Comparison of ENCODE assay signal across 8 cellular contexts in the genomic region with DNA sequence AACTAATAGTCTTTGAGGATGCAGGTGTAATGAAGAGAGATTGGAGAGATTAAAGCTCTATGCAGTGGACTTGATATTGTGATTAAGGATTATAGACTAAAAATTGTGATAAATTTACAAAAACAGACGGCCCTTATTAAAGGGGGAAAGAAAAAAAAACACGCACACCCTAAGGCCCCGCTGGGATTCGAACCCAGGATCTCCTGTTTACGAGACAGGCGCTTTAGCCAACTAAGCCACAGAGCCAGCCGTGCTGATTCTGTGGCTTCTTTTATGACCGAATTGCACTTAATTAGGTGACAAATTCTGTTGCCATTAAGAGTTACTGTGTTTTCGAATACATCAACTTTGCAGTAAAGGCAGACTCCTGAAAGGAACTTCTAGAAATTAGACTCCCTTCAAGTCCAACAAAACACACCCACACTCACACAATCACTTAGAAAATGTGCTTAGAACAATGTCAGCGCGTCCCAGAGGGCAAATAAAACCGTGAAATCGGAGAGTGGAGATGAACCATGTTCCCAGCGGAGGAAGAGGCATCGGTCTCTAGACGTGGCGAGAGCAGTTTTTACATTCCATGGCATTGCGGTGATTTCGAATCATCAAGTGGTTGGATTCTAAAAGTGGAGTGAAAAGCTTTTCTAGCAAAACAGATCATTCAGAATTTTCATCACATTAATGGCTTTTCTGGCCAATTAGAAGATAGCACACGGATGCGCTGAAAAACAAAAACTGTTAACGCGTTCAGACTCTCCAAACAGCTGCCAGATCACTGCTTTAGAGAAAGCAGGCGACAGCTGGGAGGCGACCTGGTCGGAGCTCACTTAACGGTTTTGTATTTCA.
DNase-seq lines count a peak whose midpoint lies in the region; TF ChIP-seq lines count a peak whose summit lies in the region.
"Had no signal": no experiment of that assay in that cellular context is flagged by ENCODE, and none has a peak within 500 bp of the region (broad histone marks: within the 10 kb centered on the region; RNA-seq: fewer than 3 reads in every experiment).

No MANE protein-coding gene starts in this region.

- H3K9me3 Mint-ChIP-seq in brain: peaks cover 0 to 3% (median 0%) of the 10 kb centered on the region in 5 experiments

- DNase-seq in GM10248 (ENCODE audit: extremely low spot score): peak; percentile 43
- DNase-seq in LoVo (ENCODE audit: low spot score): peak; percentile 68
- peak; percentile 90 for DNase-seq in SK-MEL-5 (ENCODE audit: low read depth, low spot score)
- peak; percentile 26 for DNase-seq in kidney epithelial cell (ENCODE audit: low read depth)
- peak; percentile 72 for DNase-seq in stimulated activated CD4-positive, alpha-beta T cell treated with anti-CD3 and anti-CD28 coated beads, Interleukin-4, amount 100 ng/mL, for 24 hours
- no peak for DNase-seq in effector memory CD4-positive, alpha-beta T cell

- POLR2A ChIA-PET in GM10248 (lab: Yijun Ruan, JAX): no interaction called here

- H3K9me3 ChIP-seq in effector memory CD4-positive, alpha-beta T cell (ENCODE audit: control insufficient read depth, low read length): no peaks in the 10 kb centered on the region
- H3K9me3 ChIP-seq: mucosa of descending colon had no signal

- no peaks in the 10 kb centered on the region for H3K27me3 ChIP-seq in kidney epithelial cell (ENCODE audit: control insufficient read depth, insufficient read depth, low read length)
- H3K27me3 ChIP-seq in effector memory CD4-positive, alpha-beta T cell (replicated peaks; ENCODE audit: control insufficient read depth, insufficient read depth, low read length, poor library complexity, severe bottlenecking): peaks cover 18% of the 10 kb centered on the region

- H3K4me1 ChIP-seq in effector memory CD4-positive, alpha-beta T cell (ENCODE audit: control insufficient read depth, insufficient read depth, low read length, poor library complexity, severe bottlenecking): no peaks in the 10 kb centered on the region

- H3K27ac Mint-ChIP-seq in brain: peak overlapping the region in 4 of 5 experiments; percentile 55 to 93 (median 88)

- peak overlapping the region; percentile 59 for H3K4me3 ChIP-seq in kidney epithelial cell (ENCODE audit: low read depth, low read length)
- no peak overlapping the region for H3K4me3 ChIP-seq in effector memory CD4-positive, alpha-beta T cell (ENCODE audit: insufficient read depth, low read depth, low read length, poor library complexity, severe bottlenecking)
- H3K4me3 ChIP-seq: mucosa of descending colon had no signal

- in situ Hi-C loops in SK-MEL-5 (cut with HindIII; ENCODE audit: low pct_unique_long_range_greater_than_20kb, low sequenced_read_pairs): no loop called here

- H3K4me1 Mint-ChIP-seq in brain: peaks cover 11% of the 10 kb centered on the region

- H3K36me3 ChIP-seq in kidney epithelial cell (ENCODE audit: control insufficient read depth, insufficient read depth, low read length): no peaks in the 10 kb centered on the region
- H3K36me3 ChIP-seq in effector memory CD4-positive, alpha-beta T cell (ENCODE audit: control insufficient read depth, insufficient read depth, low read length): no peaks in the 10 kb centered on the region

- CTCF ChIA-PET in GM10248 (lab: Yijun Ruan, JAX): interaction anchor here (1.6 kb wide), 1 partner anchor 10 kb away, joined by 4 read pairs; no protein-coding TSS in a partner anchor

- no peak overlapping the region for H3K27ac ChIP-seq in effector memory CD4-positive, alpha-beta T cell (ENCODE audit: insufficient read depth, low read length, poor library complexity, severe bottlenecking)

- TF ChIP-seq CTCF in GM10248 (IDR thresholded peaks at IDR 0.05; ENCODE audit: control extremely low read depth, extremely low read depth, low read depth, missing control alignments) (no peak), brain (conservative IDR thresholded peaks at IDR 0.05) (no peak), kidney epithelial cell (IDR thresholded peaks at IDR 0.05; ENCODE audit: insufficient read depth, low read length, poor library complexity, severe bottlenecking) (no peak)

- H3K27me3 Mint-ChIP-seq in brain: peaks cover 4% of the 10 kb centered on the region

- H3K36me3 Mint-ChIP-seq in brain: no peaks in the 10 kb centered on the region

- peak overlapping the region; percentile 92 to 100 (median 94) for H3K4me3 Mint-ChIP-seq in brain

Comparison
In these comparisons a context has a peak if more than half of its experiments do, and no peak if none do; other contexts are left out.
1. DNase-seq: peak in GM10248 (single experiment), LoVo (single experiment), SK-MEL-5 (single experiment), kidney epithelial cell (single experiment) and stimulated activated CD4-positive, alpha-beta T cell treated with anti-CD3 and anti-CD28 coated beads, Interleukin-4, amount 100 ng/mL, for 24 hours (single experiment); none in effector memory CD4-positive, alpha-beta T cell (0 of 3).